ENCODE assay signal across 10 cellular contexts in the genomic region with DNA sequence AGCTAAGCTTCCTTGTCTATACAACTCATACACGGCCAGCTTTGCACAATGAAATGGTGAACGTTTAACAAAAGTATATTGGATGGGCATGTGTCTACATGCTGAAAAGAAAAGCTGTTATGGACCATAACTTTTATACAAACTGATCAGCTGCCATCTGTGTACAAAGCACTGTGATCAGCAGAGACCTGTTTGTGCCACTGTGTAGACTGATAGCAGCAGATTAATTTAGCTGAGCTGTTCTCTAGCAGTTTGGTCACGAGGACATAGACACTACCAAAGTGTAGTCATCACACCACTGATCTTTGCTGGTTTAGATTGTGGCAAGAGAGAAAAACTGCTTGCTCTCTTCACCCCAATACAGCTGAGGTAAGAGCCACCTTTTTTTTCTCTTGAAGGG.
DNase-seq lines count a peak whose midpoint lies in the region; ATAC-seq and TF ChIP-seq lines count a peak whose summit lies in the region.
"Had no signal": no experiment of that assay in that cellular context is flagged by ENCODE, and none has a peak within 500 bp of the region (broad histone marks: within the 10 kb centered on the region; RNA-seq: fewer than 3 reads in every experiment).

No MANE protein-coding gene starts in this region.

- H3K27me3 ChIP-seq in lung (ENCODE audit: control insufficient read depth, insufficient read depth), result no peaks in the 10 kb centered on the region

- TF ChIP-seq CTCF in coronary artery (IDR thresholded peaks at IDR 0.05) (no peak), lung (IDR thresholded peaks at IDR 0.05; ENCODE audit: control extremely low read depth, extremely low read depth) (no peak), type B pancreatic cell (conservative IDR thresholded peaks at IDR 0.05) (no peak)

- H3K27ac ChIP-seq in coronary artery (peak overlapping the region; percentile 24 to 66), lung (ENCODE audit: low read depth in 1 of 2, low read length in 1 of 2) (peak overlapping the region; percentile 70 to 90)
- H3K27ac ChIP-seq: 22Rv1 had no signal

- H3K4me3 Mint-ChIP-seq in type B pancreatic cell, result peak overlapping the region; percentile 80
- H3K4me3 Mint-ChIP-seq: activated naive CD8-positive, alpha-beta T cell treated with anti-CD3 and anti-CD28 coated beads, Interleukin-2, amount 10 ng/mL, durations not matched to agents 7 days and 5 days had no signal

- peak overlapping the region; percentile 95 for H3K27ac Mint-ChIP-seq in type B pancreatic cell
- H3K27ac Mint-ChIP-seq: activated naive CD8-positive, alpha-beta T cell treated with anti-CD3 and anti-CD28 coated beads, Interleukin-2, amount 10 ng/mL, durations not matched to agents 7 days and 5 days had no signal

- DNase-seq in NCI-H146 (lab: John Stamatoyannopoulos, UW) (peak; percentile 5), NCI-H146 treated with DMSO at 0.1 percent for 48 hours (lab: John Stamatoyannopoulos, UW; ENCODE audit: unreplicated experiment) (no peak), coronary artery (ENCODE audit: low spot score) (no peak), lung (ENCODE audit: low spot score) (no peak), type B pancreatic cell (ENCODE audit: extremely low spot score, unreplicated experiment) (no peak), medulla oblongata (ENCODE audit: extremely low spot score) (no peak)
- DNase-seq: activated naive CD8-positive, alpha-beta T cell treated with anti-CD3 and anti-CD28 coated beads, Interleukin-2, amount 10 ng/mL, durations not matched to agents 7 days and 5 days had no signal

- 63 to 76% methylated on average over 3 of the region's 3 CpGs for WGBS in lung, 2 donors

- H3K9me3 Mint-ChIP-seq in type B pancreatic cell, result no peaks in the 10 kb centered on the region

- no peaks in the 10 kb centered on the region for H3K36me3 ChIP-seq in lung (ENCODE audit: control insufficient read depth in 2 of 2, insufficient read depth in 2 of 2, low read length in 2 of 2)

- H3K4me1 Mint-ChIP-seq in type B pancreatic cell (ENCODE audit: unreplicated experiment), result peaks cover 19% of the 10 kb centered on the region

- H3K27me3 Mint-ChIP-seq in type B pancreatic cell, result no peaks in the 10 kb centered on the region

- no peaks in the 10 kb centered on the region for H3K9me3 ChIP-seq in lung (ENCODE audit: control insufficient read depth in 2 of 2, insufficient read depth in 1 of 2, low read length in 1 of 2)

- H3K4me1 ChIP-seq in lung (ENCODE audit: control insufficient read depth in 2 of 2, insufficient read depth in 2 of 2, low read length in 2 of 2), result peaks cover 2 to 6% of the 10 kb centered on the region in 2 donors

- ATAC-seq in lung (ENCODE audit: insufficient read depth, low FRiP score) (no peak), GM19455 (IDR thresholded peaks at IDR 0.05; ENCODE audit: unreplicated experiment) (no peak), HG03039 (IDR thresholded peaks at IDR 0.05; ENCODE audit: unreplicated experiment) (no peak)

- H3K4me3 ChIP-seq in coronary artery (peak overlapping the region; percentile 56), lung (no peak overlapping the region)

- H3K36me3 Mint-ChIP-seq in type B pancreatic cell, result peaks cover 4% of the 10 kb centered on the region
